In genomic region chr10:34291466-34292177, GRCh38 we compare ENCODE assay signal across 16 cellular contexts.
A peak's percentile ranks its signal among the peaks of the same experiment; 100 is the strongest.
DNase-seq lines count a peak whose midpoint lies in the region; ATAC-seq, FAIRE-seq and TF ChIP-seq lines count a peak whose summit lies in the region.
"Had no signal": no experiment of that assay in that cellular context is flagged by ENCODE, and none has a peak within 500 bp of the region (broad histone marks: within the 10 kb centered on the region; RNA-seq: fewer than 3 reads in every experiment).

No MANE protein-coding gene starts in this region.

- H3K79me2 ChIP-seq in hepatocyte, result no peaks in the 10 kb centered on the region

- no peak overlapping the region for H3K4me3 ChIP-seq in hepatocyte
- no peak overlapping the region for H3K4me3 ChIP-seq in small intestine (ENCODE audit: low read depth in 1 of 2, low read length in 2 of 2)

- H2AFZ ChIP-seq in hepatocyte, result no peak overlapping the region

- peak overlapping the region; percentile 20 for H3K27ac ChIP-seq in hepatocyte
- H3K27ac ChIP-seq in small intestine (ENCODE audit: low read depth in 1 of 2, low read length in 1 of 2), result peak overlapping the region in 1 of 2 donors; percentile 1

- DNase-seq in hepatocyte (ENCODE audit: low spot score), result no peak
- DNase-seq in NCI-H510A treated with DMSO at 0.1 percent for 48 hours (lab: John Stamatoyannopoulos, UW), result no peak
- no peak for DNase-seq in small intestine
- DNase-seq in AG08395 (ENCODE audit: low spot score), result no peak
- DNase-seq: activated CD4-positive, alpha-beta T cell treated with anti-CD3 and anti-CD28 coated beads for 4 hours; effector CD8-positive, alpha-beta T cell; naive B cell; NCI-H1092 treated with DMSO at 0.1 percent for 48 hours; NCI-H510A; stimulated activated CD4-positive, alpha-beta T cell treated with anti-CD3 and anti-CD28 coated beads, Interleukin-4, amount 100 ng/mL, for 4 hours; stimulated activated naive CD4-positive, alpha-beta T cell treated with Interleukin-2 at 50 U/mL for 16 hours had no signal

- H4K20me1 ChIP-seq in hepatocyte (ENCODE audit: insufficient read depth, poor library complexity, severe bottlenecking), result no peaks in the 10 kb centered on the region

- FAIRE-seq in small intestine (lab: Jason Lieb, UNC), result no peak

- no peaks in the 10 kb centered on the region for H3K36me3 ChIP-seq in hepatocyte (replicated peaks; ENCODE audit: insufficient read depth, low read depth)
- H3K36me3 ChIP-seq in small intestine (ENCODE audit: control insufficient read depth in 2 of 2, insufficient read depth in 2 of 2, low read length in 2 of 2), result no peaks in the 10 kb centered on the region

- TF ChIP-seq CTCF in hepatocyte (IDR thresholded peaks at IDR 0.05; ENCODE audit: poor library complexity), result no peak

- peak; percentile 86 for ATAC-seq in GM18520 (IDR thresholded peaks at IDR 0.05; ENCODE audit: unreplicated experiment)
- ATAC-seq in GM21390 (IDR thresholded peaks at IDR 0.05; ENCODE audit: unreplicated experiment), result peak; percentile 65
- ATAC-seq in HG03135 (IDR thresholded peaks at IDR 0.05; ENCODE audit: unreplicated experiment), result peak; percentile 94
- ATAC-seq in GM21576 (IDR thresholded peaks at IDR 0.05; ENCODE audit: unreplicated experiment), result no peak
- ATAC-seq: HCT116 had no signal

- H3K4me1 ChIP-seq in hepatocyte (ENCODE audit: insufficient read depth) (no peaks in the 10 kb centered on the region), small intestine (ENCODE audit: control insufficient read depth in 2 of 2, insufficient read depth in 1 of 2, low read depth in 1 of 2, low read length in 1 of 2) (peaks cover 0 to 3% of the 10 kb centered on the region in 2 donors)

- H3K9me2 ChIP-seq in hepatocyte (replicated peaks; ENCODE audit: insufficient read depth), result no peaks in the 10 kb centered on the region

- H3K27me3 ChIP-seq in hepatocyte, result no peaks in the 10 kb centered on the region
- H3K27me3 ChIP-seq in small intestine (ENCODE audit: control insufficient read depth in 2 of 2, insufficient read depth in 2 of 2, low read length in 2 of 2), result no peaks in the 10 kb centered on the region

- no peaks in the 10 kb centered on the region for H3K9me3 ChIP-seq in hepatocyte (ENCODE audit: low read depth)
- no peaks in the 10 kb centered on the region for H3K9me3 ChIP-seq in small intestine (ENCODE audit: control insufficient read depth, low read depth)

- WGBS in hepatocyte (ENCODE audit: low lambda C conversion rate, missing lambda C conversion rate), result 82% methylated on average over 6 of the region's 6 CpGs
- WGBS in small intestine, 3 donors, result 56 to 80% (median 58%) methylated on average over 6 of the region's 6 CpGs

- no peak overlapping the region for H3K4me2 ChIP-seq in hepatocyte
